ENCODE assay signal across 2 cellular contexts in the genomic region with DNA sequence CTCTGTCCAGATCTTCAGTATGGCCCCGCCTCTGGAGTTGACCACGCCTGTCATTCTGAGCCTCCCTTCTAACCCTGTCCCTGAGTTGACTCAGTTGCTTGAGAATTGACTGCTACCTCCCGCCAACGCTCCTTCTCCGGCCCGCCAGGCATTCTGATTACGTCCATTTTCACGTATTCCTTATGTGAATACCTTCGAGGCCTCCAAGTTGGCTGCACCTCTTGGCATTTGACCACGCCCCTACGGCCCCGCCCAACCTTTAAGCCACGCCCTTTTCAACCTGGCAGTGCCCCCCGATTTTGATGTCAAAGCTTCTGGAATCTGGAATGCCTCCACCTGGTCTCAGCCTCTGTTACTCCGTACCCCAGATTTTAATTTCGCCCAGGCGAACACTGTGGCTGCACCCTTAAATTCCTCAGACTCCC.
TF ChIP-seq lines count a peak whose summit lies in the region.

No MANE protein-coding gene starts in this region.

TF ChIP-seq in A549, 52 proteins besides CTCF, POLR2A, EP300 and RAD21:
- TF ChIP-seq MYC (IDR thresholded peaks at IDR 0.05; ENCODE audit: borderline replicate concordance, low read length): no peak
- no peak for TF ChIP-seq MAFK (IDR thresholded peaks at IDR 0.05; ENCODE audit: partially characterized antibody)
- no peak for TF ChIP-seq PHF8 (IDR thresholded peaks at IDR 0.05; ENCODE audit: borderline replicate concordance, low read depth)
- TF ChIP-seq, protein P1, sequence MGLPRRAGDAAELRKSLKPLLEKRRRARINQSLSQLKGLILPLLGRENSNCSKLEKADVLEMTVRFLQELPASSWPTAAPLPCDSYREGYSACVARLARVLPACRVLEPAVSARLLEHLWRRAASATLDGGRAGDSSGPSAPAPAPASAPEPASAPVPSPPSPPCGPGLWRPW (IDR thresholded peaks at IDR 0.05): no peak
- no peak for TF ChIP-seq ZSCAN20 (CRISPR knock-in tag; IDR thresholded peaks at IDR 0.05)
- no peak for TF ChIP-seq ZC3H11A (IDR thresholded peaks at IDR 0.05)
- no peak for TF ChIP-seq JUN (IDR thresholded peaks at IDR 0.05)
- TF ChIP-seq, protein P2, sequence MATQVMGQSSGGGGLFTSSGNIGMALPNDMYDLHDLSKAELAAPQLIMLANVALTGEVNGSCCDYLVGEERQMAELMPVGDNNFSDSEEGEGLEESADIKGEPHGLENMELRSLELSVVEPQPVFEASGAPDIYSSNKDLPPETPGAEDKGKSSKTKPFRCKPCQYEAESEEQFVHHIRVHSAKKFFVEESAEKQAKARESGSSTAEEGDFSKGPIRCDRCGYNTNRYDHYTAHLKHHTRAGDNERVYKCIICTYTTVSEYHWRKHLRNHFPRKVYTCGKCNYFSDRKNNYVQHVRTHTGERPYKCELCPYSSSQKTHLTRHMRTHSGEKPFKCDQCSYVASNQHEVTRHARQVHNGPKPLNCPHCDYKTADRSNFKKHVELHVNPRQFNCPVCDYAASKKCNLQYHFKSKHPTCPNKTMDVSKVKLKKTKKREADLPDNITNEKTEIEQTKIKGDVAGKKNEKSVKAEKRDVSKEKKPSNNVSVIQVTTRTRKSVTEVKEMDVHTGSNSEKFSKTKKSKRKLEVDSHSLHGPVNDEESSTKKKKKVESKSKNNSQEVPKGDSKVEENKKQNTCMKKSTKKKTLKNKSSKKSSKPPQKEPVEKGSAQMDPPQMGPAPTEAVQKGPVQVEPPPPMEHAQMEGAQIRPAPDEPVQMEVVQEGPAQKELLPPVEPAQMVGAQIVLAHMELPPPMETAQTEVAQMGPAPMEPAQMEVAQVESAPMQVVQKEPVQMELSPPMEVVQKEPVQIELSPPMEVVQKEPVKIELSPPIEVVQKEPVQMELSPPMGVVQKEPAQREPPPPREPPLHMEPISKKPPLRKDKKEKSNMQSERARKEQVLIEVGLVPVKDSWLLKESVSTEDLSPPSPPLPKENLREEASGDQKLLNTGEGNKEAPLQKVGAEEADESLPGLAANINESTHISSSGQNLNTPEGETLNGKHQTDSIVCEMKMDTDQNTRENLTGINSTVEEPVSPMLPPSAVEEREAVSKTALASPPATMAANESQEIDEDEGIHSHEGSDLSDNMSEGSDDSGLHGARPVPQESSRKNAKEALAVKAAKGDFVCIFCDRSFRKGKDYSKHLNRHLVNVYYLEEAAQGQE (IDR thresholded peaks at IDR 0.05): no peak
- TF ChIP-seq, protein P3, sequence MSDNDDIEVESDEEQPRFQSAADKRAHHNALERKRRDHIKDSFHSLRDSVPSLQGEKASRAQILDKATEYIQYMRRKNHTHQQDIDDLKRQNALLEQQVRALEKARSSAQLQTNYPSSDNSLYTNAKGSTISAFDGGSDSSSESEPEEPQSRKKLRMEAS (IDR thresholded peaks at IDR 0.05): no peak
- no peak for TF ChIP-seq SMC3 (IDR thresholded peaks at IDR 0.05)
- no peak for TF ChIP-seq KDM5A (IDR thresholded peaks at IDR 0.05)

TF ChIP-seq in GM12878, 131 proteins besides CTCF, POLR2A, EP300 and RAD21:
- TF ChIP-seq ESRRA (IDR thresholded peaks at IDR 0.05; ENCODE audit: low read length) (no peak), TCF12 (IDR thresholded peaks at IDR 0.05; ENCODE audit: low read depth, low read length) (no peak), SRF (IDR thresholded peaks at IDR 0.05; ENCODE audit: low read depth in 2 of 2, low read length in 2 of 2) (no peak), NR2F1 (conservative IDR thresholded peaks at IDR 0.05) (no peak), CBFB (IDR thresholded peaks at IDR 0.05; ENCODE audit: low read depth) (no peak), SMARCA5 (IDR thresholded peaks at IDR 0.05) (no peak), MEF2A (IDR thresholded peaks at IDR 0.05; ENCODE audit: insufficient read depth, low read depth, low read length) (no peak)
- TF ChIP-seq, protein P4, sequence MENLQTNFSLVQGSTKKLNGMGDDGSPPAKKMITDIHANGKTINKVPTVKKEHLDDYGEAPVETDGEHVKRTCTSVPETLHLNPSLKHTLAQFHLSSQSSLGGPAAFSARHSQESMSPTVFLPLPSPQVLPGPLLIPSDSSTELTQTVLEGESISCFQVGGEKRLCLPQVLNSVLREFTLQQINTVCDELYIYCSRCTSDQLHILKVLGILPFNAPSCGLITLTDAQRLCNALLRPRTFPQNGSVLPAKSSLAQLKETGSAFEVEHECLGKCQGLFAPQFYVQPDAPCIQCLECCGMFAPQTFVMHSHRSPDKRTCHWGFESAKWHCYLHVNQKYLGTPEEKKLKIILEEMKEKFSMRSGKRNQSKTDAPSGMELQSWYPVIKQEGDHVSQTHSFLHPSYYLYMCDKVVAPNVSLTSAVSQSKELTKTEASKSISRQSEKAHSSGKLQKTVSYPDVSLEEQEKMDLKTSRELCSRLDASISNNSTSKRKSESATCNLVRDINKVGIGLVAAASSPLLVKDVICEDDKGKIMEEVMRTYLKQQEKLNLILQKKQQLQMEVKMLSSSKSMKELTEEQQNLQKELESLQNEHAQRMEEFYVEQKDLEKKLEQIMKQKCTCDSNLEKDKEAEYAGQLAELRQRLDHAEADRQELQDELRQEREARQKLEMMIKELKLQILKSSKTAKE (IDR thresholded peaks at IDR 0.05; ENCODE audit: low read depth, poor library complexity, severe bottlenecking): no peak
- TF ChIP-seq, protein P5, sequence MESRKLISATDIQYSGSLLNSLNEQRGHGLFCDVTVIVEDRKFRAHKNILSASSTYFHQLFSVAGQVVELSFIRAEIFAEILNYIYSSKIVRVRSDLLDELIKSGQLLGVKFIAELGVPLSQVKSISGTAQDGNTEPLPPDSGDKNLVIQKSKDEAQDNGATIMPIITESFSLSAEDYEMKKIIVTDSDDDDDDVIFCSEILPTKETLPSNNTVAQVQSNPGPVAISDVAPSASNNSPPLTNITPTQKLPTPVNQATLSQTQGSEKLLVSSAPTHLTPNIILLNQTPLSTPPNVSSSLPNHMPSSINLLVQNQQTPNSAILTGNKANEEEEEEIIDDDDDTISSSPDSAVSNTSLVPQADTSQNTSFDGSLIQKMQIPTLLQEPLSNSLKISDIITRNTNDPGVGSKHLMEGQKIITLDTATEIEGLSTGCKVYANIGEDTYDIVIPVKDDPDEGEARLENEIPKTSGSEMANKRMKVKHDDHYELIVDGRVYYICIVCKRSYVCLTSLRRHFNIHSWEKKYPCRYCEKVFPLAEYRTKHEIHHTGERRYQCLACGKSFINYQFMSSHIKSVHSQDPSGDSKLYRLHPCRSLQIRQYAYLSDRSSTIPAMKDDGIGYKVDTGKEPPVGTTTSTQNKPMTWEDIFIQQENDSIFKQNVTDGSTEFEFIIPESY (IDR thresholded peaks at IDR 0.05): 0 out of 2 replicates have a peak, but pooled peaks have one; percentile 16
TF ChIP-seq in GM12878: peak in this region for 1.
